ENCODE assay signal across 15 cellular contexts in the genomic region with DNA sequence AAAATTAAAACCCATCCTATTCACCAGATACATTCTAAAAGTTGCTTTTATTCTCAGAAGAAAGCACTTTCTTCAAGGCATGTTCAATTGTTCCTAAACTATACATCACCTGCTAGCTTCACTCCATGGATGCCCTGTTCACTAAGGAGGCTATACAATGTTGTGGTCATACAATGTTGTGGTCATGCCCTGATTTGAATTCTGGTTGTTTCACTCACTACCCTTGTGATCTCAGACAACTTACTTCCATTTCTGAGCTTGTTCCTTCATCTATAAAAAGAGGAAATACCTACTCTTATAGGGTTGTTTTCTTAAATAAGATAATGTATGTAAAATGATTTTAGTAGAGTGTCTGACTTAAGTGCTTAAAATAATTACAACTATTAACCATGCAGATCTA.
A peak's percentile ranks its signal among the peaks of the same experiment; 100 is the strongest.
DNase-seq lines count a peak whose midpoint lies in the region; ATAC-seq and TF ChIP-seq lines count a peak whose summit lies in the region.
"Had no signal": no experiment of that assay in that cellular context is flagged by ENCODE, and none has a peak within 500 bp of the region (broad histone marks: within the 10 kb centered on the region; RNA-seq: fewer than 3 reads in every experiment).

No MANE protein-coding gene starts in this region.

- no peaks in the 10 kb centered on the region for H3K9me3 ChIP-seq in SU-DHL-6 (ENCODE audit: insufficient read depth, low read length)
- H3K9me3 ChIP-seq: esophagus squamous epithelium, Peyer's patch, sigmoid colon had no signal

- peaks cover 40% of the 10 kb centered on the region for H3K36me3 ChIP-seq in SU-DHL-6 (ENCODE audit: low read length)

- DNase-seq in HuH-7 (ENCODE audit: low spot score) = no peak
- DNase-seq in HPDE6-E6E7 (ENCODE audit: extremely low spot score) = no peak
- DNase-seq in NCI-H748 treated with DMSO at 0.1 percent for 48 hours (lab: John Stamatoyannopoulos, UW) = no peak
- DNase-seq: activated CD4-positive, alpha-beta T cell treated with anti-CD3 and anti-CD28 coated beads for 1 hour; esophagus squamous epithelium; NCI-H146; NCI-H526; Peyer's patch; sigmoid colon had no signal

- H3K4me3 ChIP-seq in SU-DHL-6 (ENCODE audit: insufficient read depth, low read length, poor library complexity, severe bottlenecking) = no peak overlapping the region
- H3K4me3 ChIP-seq: esophagus squamous epithelium, Peyer's patch, sigmoid colon had no signal

- no peak overlapping the region for H3K4me2 ChIP-seq in SU-DHL-6 (ENCODE audit: low read depth, low read length, poor library complexity, severe bottlenecking)

- no peak overlapping the region for H2AFZ ChIP-seq in SU-DHL-6 (ENCODE audit: low read depth, low read length, severe bottlenecking)

- peaks cover 6% of the 10 kb centered on the region; the same call in 1 of the 2 replicates for H3K79me2 ChIP-seq in SU-DHL-6 (ENCODE audit: insufficient read depth, low read length)

- peak; percentile 78 for ATAC-seq in GM18499 (IDR thresholded peaks at IDR 0.05; ENCODE audit: insufficient read depth, unreplicated experiment)
- ATAC-seq in GM21447 (IDR thresholded peaks at IDR 0.05; ENCODE audit: unreplicated experiment) = peak; percentile 79
- peak; percentile 82 for ATAC-seq in HG02885 (IDR thresholded peaks at IDR 0.05; ENCODE audit: poor library complexity, unreplicated experiment)
- ATAC-seq in GM19023 (IDR thresholded peaks at IDR 0.05; ENCODE audit: unreplicated experiment) = no peak
- ATAC-seq: activated naive CD4-positive, alpha-beta T cell treated with anti-CD3 and anti-CD28 coated beads, Interleukin-2, amount 50 U/mL, for 72 hours had no signal

- H3K9ac ChIP-seq in SU-DHL-6 (ENCODE audit: low read length) = no peak overlapping the region

- no peaks in the 10 kb centered on the region for H4K20me1 ChIP-seq in SU-DHL-6 (ENCODE audit: low read depth, low read length)

- H3K27ac ChIP-seq in SU-DHL-6 (ENCODE audit: low read depth, low read length) = peak overlapping the region; percentile 12; the same call in 1 of the 2 replicates
- H3K27ac ChIP-seq: esophagus squamous epithelium, Peyer's patch, sigmoid colon had no signal

- no peaks in the 10 kb centered on the region for H3K9me2 ChIP-seq in SU-DHL-6 (replicated peaks; ENCODE audit: insufficient read depth, low read length)

- 0 out of 2 replicates have a peak, but pooled peaks cover 4% of the 10 kb centered on the region for H3F3A ChIP-seq in SU-DHL-6 (ENCODE audit: insufficient read depth)

- H3K27me3 ChIP-seq in SU-DHL-6 (ENCODE audit: low read length) = no peaks in the 10 kb centered on the region
- H3K27me3 ChIP-seq: esophagus squamous epithelium, Peyer's patch, sigmoid colon had no signal

- no peak for TF ChIP-seq CTCF in SU-DHL-6 (IDR thresholded peaks at IDR 0.05; ENCODE audit: insufficient read depth, low read length, poor library complexity, severe bottlenecking)
